In genomic region chr12:79690156-79690605, GRCh38 we compare ENCODE assay signal across 8 cellular contexts. TPM values are rescaled to one million over a fixed set of nuclear protein-coding genes. Genes with fewer than 3 reads are reported as not detected.
A peak's percentile ranks its signal among the peaks of the same experiment; 100 is the strongest.
DNase-seq lines count a peak whose midpoint lies in the region; ATAC-seq, FAIRE-seq and TF ChIP-seq lines count a peak whose summit lies in the region.

No MANE protein-coding gene starts in this region.

- H3K4me1 ChIP-seq in GM12878 (ENCODE audit: control insufficient read depth, insufficient read depth, low read length) = 0 out of 2 replicates have a peak, but pooled peaks cover 5% of the 10 kb centered on the region
- peaks cover 0 to 34% (median 13%) of the 10 kb centered on the region in 4 donors for H3K4me1 ChIP-seq in liver (ENCODE audit: control insufficient read depth in 4 of 4, insufficient read depth in 4 of 4, low read length in 3 of 4)
- peaks cover 19 to 23% of the 10 kb centered on the region in 2 donors for H3K4me1 ChIP-seq in thyroid gland

- CTCF ChIA-PET in activated CD8-positive, alpha-beta memory T cell treated with anti-CD3 and anti-CD28 coated beads, Interleukin-2, amount 10 ng/mL, durations not matched to agents 7 days and 5 days (lab: Charles Lee) = no interaction called here
- CTCF ChIA-PET in GM12878 (lab: Yijun Ruan, JAX) = interaction anchor here (0.7 to 4.6 kb wide), 10 partner anchors 23 to 142 kb away, joined by 3 to 27 read pairs (median 4); no protein-coding TSS in a partner anchor

- TF ChIP-seq CTCF in GM12878 (IDR thresholded peaks at IDR 0.05 in 2 of 3, conservative IDR thresholded peaks at IDR 0.05 in 1 of 3; ENCODE audit: control insufficient read depth in 2 of 3, extremely low read depth in 1 of 3, insufficient read depth in 1 of 3, low read depth in 3 of 3, low read length in 3 of 3) = no peak
- TF ChIP-seq CTCF in liver (IDR thresholded peaks at IDR 0.05; ENCODE audit: low read depth, low read length, missing input control) = no peak
- no peak for TF ChIP-seq CTCF in thyroid gland (IDR thresholded peaks at IDR 0.05)

- peak overlapping the region; percentile 61 for H3K4me3 Mint-ChIP-seq in activated CD8-positive, alpha-beta memory T cell treated with anti-CD3 and anti-CD28 coated beads, Interleukin-2, amount 10 ng/mL, durations not matched to agents 7 days and 5 days

- peak overlapping the region; percentile 89 for H3K9ac ChIP-seq in GM12878 (ENCODE audit: control insufficient read depth, insufficient read depth, low read length)
- H3K9ac ChIP-seq in liver (ENCODE audit: low read depth in 1 of 2, low read length in 2 of 2) = peak overlapping the region in 1 of 2 donors; percentile 75

- no peaks in the 10 kb centered on the region for H4K20me1 ChIP-seq in GM12878 (ENCODE audit: control insufficient read depth, insufficient read depth)

- in situ Hi-C loops in GM12878 (cut with MboI) = no loop called here

- POLR2A ChIA-PET in GM12878 (lab: Charles Lee) = interaction anchor here (1.0 to 2.6 kb wide), 5 partner anchors 8 to 99 kb away, joined by 3 to 12 read pairs (median 4); no protein-coding TSS in a partner anchor

- SMC1A ChIA-PET in GM12878 (lab: Charles Lee; ENCODE audit: uncharacterized antibody, unreplicated experiment) = interaction anchor here (0.6 to 6.8 kb wide), 4 partner anchors 12 to 130 kb away, joined by 3 to 55 read pairs (median 4); no protein-coding TSS in a partner anchor

- no peak for TF ChIP-seq RAD21 in GM12878 (IDR thresholded peaks at IDR 0.05; ENCODE audit: insufficient read depth, low read depth, low read length)
- TF ChIP-seq RAD21 in liver (IDR thresholded peaks at IDR 0.05) = no peak

- ATAC-seq in activated CD8-positive, alpha-beta memory T cell treated with anti-CD3 and anti-CD28 coated beads, Interleukin-2, amount 10 ng/mL, durations not matched to agents 7 days and 5 days = peak; percentile 55
- peak; percentile 31 for ATAC-seq in GM12878

- no peaks in the 10 kb centered on the region for H3K27me3 ChIP-seq in GM12878 (replicated peaks in 1 of 2; ENCODE audit: control insufficient read depth in 2 of 2, insufficient read depth in 2 of 2, low read length in 1 of 2)
- H3K27me3 ChIP-seq in liver (ENCODE audit: control insufficient read depth in 4 of 4, insufficient read depth in 4 of 4, low read length in 3 of 4) = no peaks in the 10 kb centered on the region
- H3K27me3 ChIP-seq in thyroid gland = no peaks in the 10 kb centered on the region

- DNase-seq in activated CD8-positive, alpha-beta memory T cell treated with anti-CD3 and anti-CD28 coated beads, Interleukin-2, amount 10 ng/mL, durations not matched to agents 7 days and 5 days = no peak
- no peak for DNase-seq in activated CD8-positive, alpha-beta memory T cell treated with anti-CD3 and anti-CD28 coated beads, Interleukin-2, amount 50 U/mL, for 4 hours
- peak; percentile 32 for DNase-seq in H4 (ENCODE audit: low spot score)
- peak; percentile 29 for DNase-seq in LHCN-M2 (ENCODE audit: low read depth)
- DNase-seq in GM12878 (ENCODE audit: low read depth, low spot score) = no peak
- DNase-seq in thyroid gland = peak in 1 of 2 donors; percentile 47
- no peak for DNase-seq in effector CD8-positive, alpha-beta T cell (lab: John Stamatoyannopoulos, UW)

- no peaks in the 10 kb centered on the region for H3K36me3 ChIP-seq in GM12878 (ENCODE audit: control insufficient read depth in 2 of 2, insufficient read depth in 2 of 2, low read length in 1 of 2)
- H3K36me3 ChIP-seq in liver (ENCODE audit: control insufficient read depth in 4 of 4, insufficient read depth in 3 of 4, low read depth in 1 of 4, low read length in 3 of 4) = no peaks in the 10 kb centered on the region
- no peaks in the 10 kb centered on the region for H3K36me3 ChIP-seq in thyroid gland

- peaks cover 2% of the 10 kb centered on the region for H3K36me3 Mint-ChIP-seq in activated CD8-positive, alpha-beta memory T cell treated with anti-CD3 and anti-CD28 coated beads, Interleukin-2, amount 10 ng/mL, durations not matched to agents 7 days and 5 days

- RAD21 ChIA-PET in GM12878 (lab: Charles Lee; ENCODE audit: unreplicated experiment) = interaction anchor here (0.7 to 6.9 kb wide), 17 partner anchors 8 to 580 kb away, joined by 3 to 70 read pairs (median 6); no protein-coding TSS in a partner anchor

- H3K27ac ChIP-seq in GM12878 (ENCODE audit: control insufficient read depth, insufficient read depth) (peak overlapping the region; percentile 86), liver (ENCODE audit: low read depth in 1 of 2, low read length in 2 of 2) (peak overlapping the region; percentile 95), thyroid gland (peak overlapping the region; percentile 96 to 98 (median 97))

- TF ChIP-seq POLR2A in GM12878 (IDR thresholded peaks at IDR 0.05; ENCODE audit: low read depth, low read length) (peak; percentile 70), thyroid gland (IDR thresholded peaks at IDR 0.05) (peak in 1 of 2 donors; percentile 74)

- BruUV-seq in GM12878 (replicated peaks; lab: Mats Ljungman, UMichigan) = no TSS peak

- H3K4me3 ChIP-seq in GM12878 (peak overlapping the region; percentile 96), liver (ENCODE audit: low read depth in 1 of 3, low read length in 3 of 3) (peak overlapping the region; percentile 87 to 95 (median 93)), thyroid gland (replicated peaks in 1 of 3) (peak overlapping the region; percentile 80 to 98 (median 92))

- no peaks in the 10 kb centered on the region for H3K9me3 Mint-ChIP-seq in activated CD8-positive, alpha-beta memory T cell treated with anti-CD3 and anti-CD28 coated beads, Interleukin-2, amount 10 ng/mL, durations not matched to agents 7 days and 5 days (ENCODE audit: low read depth)

- FAIRE-seq in GM12878 (lab: Jason Lieb, UNC) = no peak

- H2AFZ ChIP-seq in GM12878 (ENCODE audit: control insufficient read depth, low read depth, low read length) = peak overlapping the region; percentile 95

- no peaks in the 10 kb centered on the region for H3K9me3 ChIP-seq in GM12878 (replicated peaks; ENCODE audit: control insufficient read depth, insufficient read depth, low read length)
- H3K9me3 ChIP-seq in liver (ENCODE audit: control insufficient read depth in 4 of 4, low read length in 3 of 4) = no peaks in the 10 kb centered on the region
- no peaks in the 10 kb centered on the region for H3K9me3 ChIP-seq in thyroid gland

- no peak for TF ChIP-seq EP300 in GM12878 (IDR thresholded peaks at IDR 0.05; ENCODE audit: borderline replicate concordance in 1 of 2, control insufficient read depth in 1 of 2, low read depth in 2 of 2, low read length in 2 of 2)

- H3K4me1 Mint-ChIP-seq in activated CD8-positive, alpha-beta memory T cell treated with anti-CD3 and anti-CD28 coated beads, Interleukin-2, amount 10 ng/mL, durations not matched to agents 7 days and 5 days = peaks cover 10% of the 10 kb centered on the region

- intact Hi-C loops in GM12878 (cut with micrococcal nuclease; ENCODE audit: unreplicated experiment) (loop anchor here (5.0 kb wide), 2 partner anchors 88 to 247 kb away; partner anchors contain the start of gene PPP1R12A), thyroid gland (cut with DNase I) (loop anchor here (10.0 kb wide), 1 partner anchor 125 kb away; no protein-coding TSS in a partner anchor)

- WGBS in GM12878 (ENCODE audit: insufficient coverage, insufficient replicate concordance, low lambda C conversion rate, missing lambda C conversion rate) = 0% methylated on average over 38 of the region's 40 CpGs
- under 1% methylated on average over 40 of the region's 40 CpGs for whole genome bisulfite sequencing in liver
- 0 to 2% methylated on average over 12 to 13 of the region's 40 CpGs for WGBS in thyroid gland, 2 donors

- H3K27ac Mint-ChIP-seq in activated CD8-positive, alpha-beta memory T cell treated with anti-CD3 and anti-CD28 coated beads, Interleukin-2, amount 10 ng/mL, durations not matched to agents 7 days and 5 days = no peak overlapping the region

- H3K27me3 Mint-ChIP-seq in activated CD8-positive, alpha-beta memory T cell treated with anti-CD3 and anti-CD28 coated beads, Interleukin-2, amount 10 ng/mL, durations not matched to agents 7 days and 5 days = peaks cover 63% of the 10 kb centered on the region

- H3K79me2 ChIP-seq in GM12878 (ENCODE audit: control insufficient read depth, insufficient read depth, low read length) = peaks cover 48% of the 10 kb centered on the region

- 0 out of 2 replicates have a peak overlapping the region, but pooled peaks have one; percentile 33 for H3K4me2 ChIP-seq in GM12878 (ENCODE audit: control insufficient read depth, insufficient read depth)

RNA-seq across cellular contexts. Expression of gene PAWR, which starts 0.6 kb away (rescaled TPM):
- total RNA-seq in activated CD8-positive, alpha-beta memory T cell treated with anti-CD3 and anti-CD28 coated beads, Interleukin-2, amount 10 ng/mL, durations not matched to agents 7 days and 5 days = 1 to 10 TPM; 3.0 to 5.2 TPM
- 18.6 and 25.5 TPM in 2 replicates for total RNA-seq in H4 (2014; rRNA removed; shearing (Covaris generic))
- total RNA-seq in LHCN-M2 (2014; rRNA removed) = 8.3 and 13.9 TPM in 2 replicates
- polyA plus RNA-seq in LHCN-M2 (2012) = 13.7 TPM
- total RNA-seq in GM12878 (2013; cell fraction: nucleolus; rRNA removed) = 153 and 161 TPM in 2 replicates
- total RNA-seq in GM12878 (2014; rRNA removed) = 48.4 and 53.6 TPM in 2 replicates
- total RNA-seq in GM12878 (2014; rRNA removed; fragmentation: Illumina TruSeq; extraction: Trizol) = 25.5 and 28.2 TPM in 2 replicates
- 69.5 and 70.6 TPM in 2 replicates for total RNA-seq in GM12878 (2021)
- 3.9 TPM for polyA plus RNA-seq in GM12878 (2011; ENCODE audit: low read depth)
- polyA plus RNA-seq in GM12878 (2011; rRNA removed) = 22.9 and 38.8 TPM in 2 replicates
- 5.2 and 7.5 TPM in 2 replicates for polyA plus RNA-seq in GM12878 (2011; cell fraction: cytosol; rRNA removed)
- 17.8 and 23.1 TPM in 2 replicates for polyA plus RNA-seq in GM12878 (2011; cell fraction: nucleus; rRNA removed)
- 12.4 and 13.4 TPM in 2 replicates for polyA plus RNA-seq in GM12878 (2012)
- polyA plus RNA-seq in GM12878 (2014; fragmentation: Illumina TruSeq; extraction: Trizol) = 19.3 and 29.4 TPM in 2 replicates
- polyA plus RNA-seq in GM12878 (2014; fragmentation: Nextera tagmentation; extraction: Ambion mirVana) = 10 to 100 TPM in 1 of 2 experiments, 1 to 10 TPM in 1; 8.1 to 10.0 TPM
- 32.5 and 34.9 TPM in 2 replicates for polyA plus RNA-seq in GM12878 (2014; rRNA removed)
- polyA plus RNA-seq in GM12878 (2016; fragmentation: Nextera tagmentation; extraction: Ambion mirVana) = 10 to 100 TPM; 18.5 to 27.7 TPM
- 10.3 and 14.3 TPM in 2 replicates for polyA minus RNA-seq in GM12878 (2011; rRNA and poly(A)+ RNA removed)
- polyA minus RNA-seq in GM12878 (2011; cell fraction: cytosol; rRNA and poly(A)+ RNA removed) = 6.8 and 8.0 TPM in 2 replicates
- polyA minus RNA-seq in GM12878 (2011; cell fraction: nucleus; rRNA and poly(A)+ RNA removed) = 24.2 and 41.6 TPM in 2 replicates
- 10 to 100 TPM; 10.9 to 24.1 TPM for total RNA-seq in liver
- 1 to 10 TPM; 6.1 to 8.9 TPM for polyA plus RNA-seq in liver
- total RNA-seq in thyroid gland = 100 to 1,000 TPM in 1 of 4 donors, 10 to 100 TPM in 3; 83.7 to 125 (median 86.4) TPM

Comparison
In these comparisons a context has a peak if more than half of its experiments do, and no peak if none do; other contexts are left out.
1. DNase-seq: peak in H4 (single experiment) and LHCN-M2 (single experiment); none in activated CD8-positive, alpha-beta memory T cell treated with anti-CD3 and anti-CD28 coated beads, Interleukin-2, amount 10 ng/mL, durations not matched to agents 7 days and 5 days (single experiment), activated CD8-positive, alpha-beta memory T cell treated with anti-CD3 and anti-CD28 coated beads, Interleukin-2, amount 50 U/mL, for 4 hours (single experiment), GM12878 (single experiment) and effector CD8-positive, alpha-beta T cell (single experiment).
2. Peak in every context shown above with its lines, with median percentiles within 50 percentile points of each other: H3K27ac ChIP-seq and H3K4me3 ChIP-seq.